19 cellular contexts compared by ENCODE assay signal in the genomic region with DNA sequence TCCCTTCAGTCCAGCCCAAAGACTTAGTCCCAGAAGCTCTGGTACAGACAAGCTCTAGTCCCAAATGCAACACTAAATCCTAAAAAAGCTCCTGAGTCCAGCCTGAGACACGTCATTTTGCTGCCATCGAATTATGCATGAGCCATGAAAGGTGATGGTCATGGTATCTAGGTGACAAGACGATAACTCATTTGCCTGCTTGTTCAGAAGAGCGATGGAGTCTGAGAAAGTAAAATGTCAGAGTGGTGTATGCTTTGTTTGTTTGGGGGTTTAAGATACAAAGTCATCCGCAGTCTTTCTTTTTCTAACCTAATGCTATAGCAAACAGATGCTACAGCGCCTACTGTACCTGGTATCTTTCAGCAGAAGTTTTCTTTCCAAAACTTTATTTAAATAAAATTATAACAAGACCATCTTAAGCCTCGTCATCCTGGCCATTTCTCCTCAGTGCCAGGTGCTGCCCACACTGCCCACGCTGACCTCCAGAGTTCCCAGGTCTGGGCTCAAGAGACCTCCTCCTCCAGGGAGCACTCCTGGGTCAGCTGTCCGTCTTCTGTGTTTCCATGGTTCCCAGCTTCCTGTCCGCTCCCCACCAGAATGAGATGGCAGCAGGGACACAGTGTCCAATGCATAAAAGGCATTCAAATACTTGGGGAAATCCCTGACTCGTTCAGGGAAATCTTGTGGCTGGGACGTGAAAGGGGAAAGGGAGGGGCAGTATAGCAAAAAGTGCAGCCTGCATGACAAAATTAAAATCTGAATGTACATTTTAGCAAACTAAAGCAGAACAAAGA. TPM values are rescaled to one million over a fixed set of nuclear protein-coding genes. Genes with fewer than 3 reads are reported as not detected.
DNase-seq lines count a peak whose midpoint lies in the region; ATAC-seq and TF ChIP-seq lines count a peak whose summit lies in the region.
"Had no signal": no experiment of that assay in that cellular context is flagged by ENCODE, and none has a peak within 500 bp of the region (broad histone marks: within the 10 kb centered on the region; RNA-seq: fewer than 3 reads in every experiment).

No MANE protein-coding gene starts in this region.

- no peaks in the 10 kb centered on the region for H3K4me1 ChIP-seq in naive thymus-derived CD4-positive, alpha-beta T cell (ENCODE audit: control insufficient read depth in 2 of 2, insufficient read depth in 2 of 2, low read length in 2 of 2)
- H3K4me1 ChIP-seq in ascending aorta: peaks cover 5 to 20% of the 10 kb centered on the region in 2 donors

- no peak overlapping the region for H3K9ac ChIP-seq in SK-N-MC (ENCODE audit: insufficient read length)

- H3K4me3 Mint-ChIP-seq in naive thymus-derived CD4-positive, alpha-beta T cell: no peak overlapping the region
- H3K4me3 Mint-ChIP-seq: activated naive CD4-positive, alpha-beta T cell treated with anti-CD3 and anti-CD28 coated beads, Interleukin-2, amount 50 U/mL, for 24 hours had no signal

- H3K9me3 ChIP-seq in SK-N-MC (ENCODE audit: low read depth, low read length) (no peaks in the 10 kb centered on the region), ascending aorta (no peaks in the 10 kb centered on the region)
- no peaks in the 10 kb centered on the region for H3K9me3 ChIP-seq in naive thymus-derived CD4-positive, alpha-beta T cell (ENCODE audit: control insufficient read depth in 2 of 3, low read length in 3 of 3)
- H3K9me3 ChIP-seq: breast epithelium, thoracic aorta had no signal

- peak; percentile 27 for ATAC-seq in naive thymus-derived CD4-positive, alpha-beta T cell
- ATAC-seq in HG03175 (IDR thresholded peaks at IDR 0.05; ENCODE audit: unreplicated experiment): no peak
- ATAC-seq: esophagus mucosa had no signal

- peaks cover 3 to 39% (median 8%) of the 10 kb centered on the region in 5 donors for H3K36me3 Mint-ChIP-seq in naive thymus-derived CD4-positive, alpha-beta T cell

- H3K27ac ChIP-seq in SK-N-MC (0 out of 2 replicates have a peak overlapping the region, but pooled peaks have one; percentile 45), ascending aorta (no peak overlapping the region)
- H3K27ac ChIP-seq in naive thymus-derived CD4-positive, alpha-beta T cell (ENCODE audit: low read depth, low read length): no peak overlapping the region
- H3K27ac ChIP-seq: breast epithelium, C4-2B, RWPE1, thoracic aorta had no signal

- intact Hi-C loops in naive thymus-derived CD4-positive, alpha-beta T cell (cut with micrococcal nuclease): loop anchor here in 1 of 2 donors (10.0 kb wide), 1 partner anchor 342 kb away; no protein-coding TSS in a partner anchor
- intact Hi-C loops in ascending aorta (cut with DNase I): no loop called here

- H3K4me1 Mint-ChIP-seq in naive thymus-derived CD4-positive, alpha-beta T cell: peaks cover 19 to 45% (median 38%) of the 10 kb centered on the region in 7 donors

- H3K36me3 ChIP-seq in SK-N-MC (ENCODE audit: insufficient read depth, low read length) (no peaks in the 10 kb centered on the region), ascending aorta (no peaks in the 10 kb centered on the region)
- peaks cover 0 to 10% (median 0%) of the 10 kb centered on the region in 3 experiments for H3K36me3 ChIP-seq in naive thymus-derived CD4-positive, alpha-beta T cell (ENCODE audit: control insufficient read depth in 2 of 3, insufficient read depth in 3 of 3, low read length in 3 of 3)
- H3K36me3 ChIP-seq: breast epithelium, thoracic aorta had no signal

- DNase-seq in GM10248 (ENCODE audit: extremely low spot score): peak; percentile 64
- DNase-seq in GM20000 (ENCODE audit: low spot score): peak; percentile 67
- DNase-seq in SK-N-MC (ENCODE audit: low read depth, low spot score): no peak
- DNase-seq in naive thymus-derived CD4-positive, alpha-beta T cell: no peak
- no peak for DNase-seq in AML-193 (lab: John Stamatoyannopoulos, UW)
- DNase-seq in NAMALWA (ENCODE audit: low spot score): no peak
- no peak for DNase-seq in ascending aorta (ENCODE audit: low spot score in 2 of 2)
- DNase-seq: activated CD4-positive, alpha-beta T cell treated with anti-CD3 and anti-CD28 coated beads for 1 hour; activated T-cell treated with anti-CD3 and anti-CD28 coated beads for 4 hours; DMS53; MV-4-11; retina had no signal

- no peaks in the 10 kb centered on the region for H3K27me3 ChIP-seq in naive thymus-derived CD4-positive, alpha-beta T cell (ENCODE audit: control insufficient read depth in 2 of 2, insufficient read depth in 2 of 2, low read length in 2 of 2)
- no peaks in the 10 kb centered on the region for H3K27me3 ChIP-seq in ascending aorta
- H3K27me3 ChIP-seq: breast epithelium had no signal

- TF ChIP-seq CTCF in GM10248 (IDR thresholded peaks at IDR 0.05; ENCODE audit: control extremely low read depth, extremely low read depth, low read depth, missing control alignments) (no peak), GM20000 (IDR thresholded peaks at IDR 0.05; ENCODE audit: extremely low read depth, missing control alignments) (no peak), ascending aorta (IDR thresholded peaks at IDR 0.05) (no peak)

- CTCF ChIA-PET in GM10248 (lab: Yijun Ruan, JAX): interaction anchor here (1.7 to 4.1 kb wide), 4 partner anchors 10 to 206 kb away, joined by 3 to 17 read pairs (median 14); no protein-coding TSS in a partner anchor
- CTCF ChIA-PET in naive thymus-derived CD4-positive, alpha-beta T cell (lab: Charles Lee): no interaction called here

- H3K4me3 ChIP-seq in SK-N-MC (no peak overlapping the region), ascending aorta (no peak overlapping the region)
- H3K4me3 ChIP-seq in naive thymus-derived CD4-positive, alpha-beta T cell (ENCODE audit: low read length): no peak overlapping the region
- H3K4me3 ChIP-seq: breast epithelium, thoracic aorta had no signal

- H3K9me3 Mint-ChIP-seq in naive thymus-derived CD4-positive, alpha-beta T cell: no peaks in the 10 kb centered on the region
- H3K9me3 Mint-ChIP-seq: activated naive CD4-positive, alpha-beta T cell treated with anti-CD3 and anti-CD28 coated beads, Interleukin-2, amount 50 U/mL, for 24 hours had no signal

- no peaks in the 10 kb centered on the region for H3K27me3 Mint-ChIP-seq in naive thymus-derived CD4-positive, alpha-beta T cell
- H3K27me3 Mint-ChIP-seq: activated naive CD4-positive, alpha-beta T cell treated with anti-CD3 and anti-CD28 coated beads, Interleukin-2, amount 50 U/mL, for 24 hours had no signal

- POLR2A ChIA-PET in GM10248 (lab: Yijun Ruan, JAX): no interaction called here
- POLR2A ChIA-PET in naive thymus-derived CD4-positive, alpha-beta T cell (lab: Charles Lee): no interaction called here

- peak overlapping the region in 2 of 9 donors; percentile 25 to 45 for H3K27ac Mint-ChIP-seq in naive thymus-derived CD4-positive, alpha-beta T cell
- H3K27ac Mint-ChIP-seq: activated naive CD4-positive, alpha-beta T cell treated with anti-CD3 and anti-CD28 coated beads, Interleukin-2, amount 50 U/mL, for 24 hours had no signal

RNA-seq across cellular contexts. Expression of a gene that starts 54.5 kb away (rescaled TPM):
- total RNA-seq in naive thymus-derived CD4-positive, alpha-beta T cell: 10 to 100 TPM; 19.2 to 32.4 (median 29.6) TPM
- 1 to 10 TPM; 7.6 to 8.1 TPM for polyA plus RNA-seq in naive thymus-derived CD4-positive, alpha-beta T cell
- 32.8 TPM for total RNA-seq in ascending aorta

Comparison
In these comparisons a context has a peak if more than half of its experiments do, and no peak if none do; other contexts are left out.
1. DNase-seq: peak in GM10248 (single experiment) and GM20000 (single experiment); none in SK-N-MC (single experiment), naive thymus-derived CD4-positive, alpha-beta T cell (0 of 9), AML-193 (0 of 2), NAMALWA (single experiment) and ascending aorta (0 of 2).